ENCODE assay signal across 8 cellular contexts in genomic region chr12:116818948-116819832, GRCh38.
DNase-seq lines count a peak whose midpoint lies in the region; ATAC-seq and TF ChIP-seq lines count a peak whose summit lies in the region.

No MANE protein-coding gene starts in this region.

- H3K4me3 ChIP-seq in KMS-11 (IDR thresholded peaks at IDR 0.05; ENCODE audit: insufficient read depth, low read depth, low read length): no peak overlapping the region
- H3K4me3 ChIP-seq in Panc1 (ENCODE audit: low read depth in 2 of 2, low read length in 2 of 2): peak overlapping the region; percentile 78 to 96
- H3K4me3 ChIP-seq in fibroblast of lung (replicated peaks in 1 of 4; ENCODE audit: control extremely low read depth in 1 of 4, insufficient read depth in 1 of 4, low read depth in 3 of 4, low read length in 4 of 4): peak overlapping the region; percentile 73 to 98 (median 81)

- ATAC-seq in GM21737 (IDR thresholded peaks at IDR 0.05; ENCODE audit: unreplicated experiment) (peak; percentile 86), Panc1 (peak; percentile 91)
- ATAC-seq in naive thymus-derived CD8-positive, alpha-beta T cell: peak; percentile 86 to 90
- ATAC-seq in stimulated activated naive B cell treated with anti-CD40 and anti-IgM and Interleukin-4, amounts not matched to agents 10 μg/mL and 1 μg/mL and 100 μg/mL, for 72 hours (replicated peaks): peak; percentile 87

- peaks cover 0 to 2% (median 0%) of the 10 kb centered on the region in 3 donors for H3K36me3 Mint-ChIP-seq in naive thymus-derived CD8-positive, alpha-beta T cell
- peaks cover 2 to 7% of the 10 kb centered on the region in 2 donors for H3K36me3 Mint-ChIP-seq in stimulated activated naive B cell treated with anti-CD40 and anti-IgM and Interleukin-4, amounts not matched to agents 10 μg/mL and 1 μg/mL and 100 μg/mL, for 72 hours

- H3K4me1 ChIP-seq in KMS-11 (ENCODE audit: low read depth, poor library complexity, severe bottlenecking) (peaks cover 5% of the 10 kb centered on the region), Panc1 (ENCODE audit: control insufficient read depth, insufficient read depth, low read length) (peaks cover 8% of the 10 kb centered on the region), fibroblast of lung (ENCODE audit: control insufficient read depth, extremely low read depth, insufficient read depth, low read length) (peaks cover 2% of the 10 kb centered on the region)

- in situ Hi-C loops in Panc1 (cut with HindIII; ENCODE audit: low pct_unique_long_range_greater_than_20kb, low sequenced_read_pairs): no loop called here

- H3K79me2 ChIP-seq in KMS-11 (ENCODE audit: insufficient read depth, low read depth): no peaks in the 10 kb centered on the region
- no peaks in the 10 kb centered on the region for H3K79me2 ChIP-seq in fibroblast of lung (ENCODE audit: control insufficient read depth, insufficient read depth, low read length)

- H3K9me3 ChIP-seq in Panc1 (ENCODE audit: control insufficient read depth, insufficient read depth, low read depth, low read length): no peaks in the 10 kb centered on the region
- no peaks in the 10 kb centered on the region for H3K9me3 ChIP-seq in fibroblast of lung (ENCODE audit: control insufficient read depth, insufficient read depth, low read depth, low read length)

- no peaks in the 10 kb centered on the region for H3K27me3 ChIP-seq in KMS-11 (ENCODE audit: insufficient read depth, low read depth)
- H3K27me3 ChIP-seq in Panc1 (ENCODE audit: control insufficient read depth, insufficient read depth, low read length): no peaks in the 10 kb centered on the region
- no peaks in the 10 kb centered on the region for H3K27me3 ChIP-seq in fibroblast of lung (ENCODE audit: control insufficient read depth, insufficient read depth, low read length)

- H3K4me3 Mint-ChIP-seq in naive thymus-derived CD8-positive, alpha-beta T cell: peak overlapping the region; percentile 79 to 97 (median 94)
- peak overlapping the region; percentile 94 to 98 for H3K4me3 Mint-ChIP-seq in stimulated activated naive B cell treated with anti-CD40 and anti-IgM and Interleukin-4, amounts not matched to agents 10 μg/mL and 1 μg/mL and 100 μg/mL, for 72 hours

- no peaks in the 10 kb centered on the region for H3K9me3 Mint-ChIP-seq in naive thymus-derived CD8-positive, alpha-beta T cell
- no peaks in the 10 kb centered on the region for H3K9me3 Mint-ChIP-seq in stimulated activated naive B cell treated with anti-CD40 and anti-IgM and Interleukin-4, amounts not matched to agents 10 μg/mL and 1 μg/mL and 100 μg/mL, for 72 hours

- POLR2A ChIA-PET in Panc1 (lab: Charles Lee): no interaction called here
- POLR2A ChIA-PET in naive thymus-derived CD8-positive, alpha-beta T cell (lab: Charles Lee): interaction anchor here (0.8 to 1.0 kb wide), 2 partner anchors 36 to 81 kb away, joined by 3 read pairs; partner anchors contain the start of genes RNFT2 and SPRING1

- peaks cover 9 to 41% (median 27%) of the 10 kb centered on the region in 4 donors for H3K4me1 Mint-ChIP-seq in naive thymus-derived CD8-positive, alpha-beta T cell
- H3K4me1 Mint-ChIP-seq in stimulated activated naive B cell treated with anti-CD40 and anti-IgM and Interleukin-4, amounts not matched to agents 10 μg/mL and 1 μg/mL and 100 μg/mL, for 72 hours: peaks cover 38 to 62% of the 10 kb centered on the region in 2 donors

- peak overlapping the region; percentile 93 for H3K9ac ChIP-seq in KMS-11
- peak overlapping the region; percentile 82 for H3K9ac ChIP-seq in fibroblast of lung (ENCODE audit: insufficient read depth, low read length)

- no peaks in the 10 kb centered on the region for H4K20me1 ChIP-seq in KMS-11 (ENCODE audit: insufficient read depth)
- H4K20me1 ChIP-seq in fibroblast of lung (ENCODE audit: control insufficient read depth, extremely low read depth, insufficient read depth, low read length): no peaks in the 10 kb centered on the region

- BruUV-seq in Panc1 (replicated peaks; lab: Mats Ljungman, UMichigan): TSS peak; percentile 91

- H3K27ac ChIP-seq in KMS-11 (peak overlapping the region; percentile 80), Panc1 (ENCODE audit: low read length) (peak overlapping the region; percentile 85), fibroblast of lung (ENCODE audit: insufficient read depth, low read length) (peak overlapping the region; percentile 97)

- peak overlapping the region; percentile 93 to 99 (median 97) for H3K27ac Mint-ChIP-seq in naive thymus-derived CD8-positive, alpha-beta T cell
- peak overlapping the region; percentile 98 for H3K27ac Mint-ChIP-seq in stimulated activated naive B cell treated with anti-CD40 and anti-IgM and Interleukin-4, amounts not matched to agents 10 μg/mL and 1 μg/mL and 100 μg/mL, for 72 hours

- H2AFZ ChIP-seq in KMS-11 (ENCODE audit: low read depth) (peak overlapping the region; percentile 87), fibroblast of lung (ENCODE audit: low read length) (peak overlapping the region; percentile 86)

- intact Hi-C loops in Panc1 (cut with micrococcal nuclease; ENCODE audit: unreplicated experiment): no loop called here

- DNase-seq in DMS79 treated with DMSO at 0.1 percent for 48 hours (lab: John Stamatoyannopoulos, UW) (peak; percentile 90), Panc1 (ENCODE audit: low read depth, low spot score) (peak; percentile 28), fibroblast of lung (ENCODE audit: low read depth in 2 of 2) (peak; percentile 93 to 94)
- DNase-seq in activated T-helper 1 cell treated with anti-CD3 and anti-CD28 coated beads, Interleukin-2, amount 50 U/mL, for 16 hours (ENCODE audit: low read depth in 1 of 2, low spot score in 1 of 2): peak; percentile 76 to 84
- peak; percentile 86 to 96 (median 92) for DNase-seq in naive thymus-derived CD8-positive, alpha-beta T cell
- DNase-seq in stimulated activated naive B cell treated with anti-CD40 and anti-IgM and Interleukin-4, amounts not matched to agents 10 μg/mL and 1 μg/mL and 100 μg/mL, for 72 hours: peak; percentile 77

- CTCF ChIA-PET in Panc1 (lab: Charles Lee): interaction anchor here (0.6 kb wide), 1 partner anchor 286 kb away, joined by 11 read pairs; no protein-coding TSS in a partner anchor

- TF ChIP-seq CTCF in KMS-11 (conservative IDR thresholded peaks at IDR 0.05; ENCODE audit: low read depth, low read length) (no peak), Panc1 (IDR thresholded peaks at IDR 0.05) (no peak), fibroblast of lung (conservative IDR thresholded peaks at IDR 0.05 in 1 of 2, IDR thresholded peaks at IDR 0.05 in 1 of 2; ENCODE audit: low read depth in 1 of 2, low read length in 2 of 2) (no peak)

- no peaks in the 10 kb centered on the region for H3K36me3 ChIP-seq in KMS-11 (ENCODE audit: insufficient read depth)
- H3K36me3 ChIP-seq in Panc1 (ENCODE audit: control insufficient read depth, insufficient read depth, low read length): no peaks in the 10 kb centered on the region; the same call in 1 of the 2 replicates
- H3K36me3 ChIP-seq in fibroblast of lung (ENCODE audit: control insufficient read depth, insufficient read depth, low read length): no peaks in the 10 kb centered on the region

- peaks cover 0 to 3% (median 0%) of the 10 kb centered on the region in 5 donors for H3K27me3 Mint-ChIP-seq in naive thymus-derived CD8-positive, alpha-beta T cell
- no peaks in the 10 kb centered on the region for H3K27me3 Mint-ChIP-seq in stimulated activated naive B cell treated with anti-CD40 and anti-IgM and Interleukin-4, amounts not matched to agents 10 μg/mL and 1 μg/mL and 100 μg/mL, for 72 hours

- H3K4me2 ChIP-seq in KMS-11: peak overlapping the region; percentile 84
- peak overlapping the region; percentile 99 for H3K4me2 ChIP-seq in fibroblast of lung (ENCODE audit: extremely low read depth, insufficient read depth, low read length)

Comparison
In these comparisons a context has a peak if more than half of its experiments do, and no peak if none do; other contexts are left out.
1. DNase-seq: peak in every context shown above with its lines; median percentile 94 in fibroblast of lung; 92 in naive thymus-derived CD8-positive, alpha-beta T cell; 90 in DMS79 treated with DMSO at 0.1 percent for 48 hours; 80 in activated T-helper 1 cell treated with anti-CD3 and anti-CD28 coated beads, Interleukin-2, amount 50 U/mL, for 16 hours; 77 in stimulated activated naive B cell treated with anti-CD40 and anti-IgM and Interleukin-4, amounts not matched to agents 10 μg/mL and 1 μg/mL and 100 μg/mL, for 72 hours; 28 in Panc1.